Comparison of ENCODE assay signal across 17 cellular contexts in genomic region chr9:127700594-127701255, GRCh38. TPM values are rescaled to one million over a fixed set of nuclear protein-coding genes. Genes with fewer than 3 reads are reported as not detected.
DNase-seq lines count a peak whose midpoint lies in the region; ATAC-seq and TF ChIP-seq lines count a peak whose summit lies in the region.
"Had no signal": no experiment of that assay in that cellular context is flagged by ENCODE, and none has a peak within 500 bp of the region (broad histone marks: within the 10 kb centered on the region; RNA-seq: fewer than 3 reads in every experiment).

No MANE protein-coding gene starts in this region.

- intact Hi-C loops in psoas muscle (cut with DNase I): no loop called here

- DNase-seq in DMS 273 treated with DMSO at 0.1 percent for 48 hours (lab: John Stamatoyannopoulos, UW) (peak; percentile 38), LNCaP clone FGC (ENCODE audit: low read depth) (peak; percentile 25), psoas muscle (no peak), GDM1 (lab: John Stamatoyannopoulos, UW) (no peak), middle frontal gyrus (ENCODE audit: extremely low spot score, low spot score) (no peak)
- DNase-seq in effector memory CD8-positive, alpha-beta T cell: no peak
- DNase-seq: cortex of kidney, H7, Kasumi-1, NCI-H2227 treated with DMSO at 0.1 percent for 48 hours, T-helper 1 cell, transverse colon had no signal

- H3K9me3 ChIP-seq in psoas muscle: no peaks in the 10 kb centered on the region
- H3K9me3 ChIP-seq: transverse colon had no signal

- no peak for ATAC-seq in effector memory CD8-positive, alpha-beta T cell (replicated peaks)
- ATAC-seq in psoas muscle (no peak), HG03025 (IDR thresholded peaks at IDR 0.05; ENCODE audit: low FRiP score, unreplicated experiment) (no peak)

- no peaks in the 10 kb centered on the region for H3K27me3 ChIP-seq in psoas muscle (ENCODE audit: insufficient read depth in 3 of 3, low read length in 2 of 3)
- H3K27me3 ChIP-seq: transverse colon had no signal

- H3K27ac ChIP-seq in psoas muscle: peak overlapping the region; percentile 88

- peaks cover 11 to 17% of the 10 kb centered on the region in 2 donors for H3K4me1 Mint-ChIP-seq in effector memory CD8-positive, alpha-beta T cell (ENCODE audit: low read depth in 2 of 2)

- WGBS in psoas muscle, 3 donors: 59 to 72% (median 65%) methylated on average over 5 of the region's 5 CpGs

- H3K27me3 Mint-ChIP-seq in effector memory CD8-positive, alpha-beta T cell: no peaks in the 10 kb centered on the region
- H3K27me3 Mint-ChIP-seq: B cell had no signal

- H3K4me3 ChIP-seq in LNCaP clone FGC (ENCODE audit: low read depth, low read length) (no peak overlapping the region), psoas muscle (no peak overlapping the region)
- H3K4me3 ChIP-seq: transverse colon had no signal

- H3K9me3 Mint-ChIP-seq in effector memory CD8-positive, alpha-beta T cell: no peaks in the 10 kb centered on the region

- H3K4me3 Mint-ChIP-seq in effector memory CD8-positive, alpha-beta T cell: peak overlapping the region; percentile 73 to 83

- H3K27ac Mint-ChIP-seq in effector memory CD8-positive, alpha-beta T cell: peak overlapping the region; percentile 77 to 90
- H3K27ac Mint-ChIP-seq: B cell had no signal

- H3K36me3 Mint-ChIP-seq in effector memory CD8-positive, alpha-beta T cell (ENCODE audit: insufficient read depth): peaks cover 6% of the 10 kb centered on the region

- H3K4me1 ChIP-seq in psoas muscle: peaks cover 19% of the 10 kb centered on the region

- no peak for TF ChIP-seq CTCF in LNCaP clone FGC (IDR thresholded peaks at IDR 0.05; ENCODE audit: control insufficient read depth, extremely low read depth, insufficient read depth)
- TF ChIP-seq CTCF in psoas muscle (IDR thresholded peaks at IDR 0.05): no peak

- H3K36me3 ChIP-seq in psoas muscle (ENCODE audit: insufficient read depth in 1 of 2, low read depth in 1 of 2): no peaks in the 10 kb centered on the region
- H3K36me3 ChIP-seq: transverse colon had no signal

RNA-seq across cellular contexts. Expression of gene CFAP157, which starts 6.1 kb away (rescaled TPM):
- under 1 TPM in 1 of 4 donors, not detected in 3; 0.10 TPM for total RNA-seq in psoas muscle
- under 1 TPM; 0.18 to 0.34 (median 0.27) TPM for polyA plus RNA-seq in psoas muscle
- total RNA-seq: B cell, epithelial cell of proximal tubule, glomerular endothelial cell, H7, transverse colon had no signal

RNA-seq across cellular contexts. Expression of gene PTRH1, which starts 14.7 kb away (rescaled TPM):
- total RNA-seq in psoas muscle: 10 to 100 TPM in 3 of 4 donors, 1 to 10 TPM in 1; 7.9 to 37.7 (median 13.3) TPM
- 10 to 100 TPM; 21.8 to 44.6 (median 36.2) TPM for polyA plus RNA-seq in psoas muscle

RNA-seq across cellular contexts. Expression of gene TTC16, which starts 15.2 kb away (rescaled TPM):
- total RNA-seq in psoas muscle: under 1 TPM in 1 of 4 donors, not detected in 3; 0.10 TPM
- under 1 TPM in 2 of 3 donors, not detected in 1; 0.01 to 0.03 TPM for polyA plus RNA-seq in psoas muscle
- total RNA-seq: astrocyte, B cell, epithelial cell of proximal tubule, glomerular endothelial cell, H7, transverse colon had no signal

RNA-seq across cellular contexts. Expression of gene TOR2A, which starts 34.4 kb away (rescaled TPM):
- 1 to 10 TPM; 2.8 to 6.7 (median 4.0) TPM for total RNA-seq in psoas muscle
- 1 to 10 TPM; 4.6 to 6.9 (median 5.0) TPM for polyA plus RNA-seq in psoas muscle

Comparison
In these comparisons a context has a peak if more than half of its experiments do, and no peak if none do; other contexts are left out.
1. DNase-seq: peak in DMS 273 treated with DMSO at 0.1 percent for 48 hours (single experiment) and LNCaP clone FGC (single experiment); none in effector memory CD8-positive, alpha-beta T cell (0 of 3), psoas muscle (0 of 2), GDM1 (single experiment) and middle frontal gyrus (single experiment).